ENCODE assay signal across 24 cellular contexts in genomic region chr20:60304931-60305330, GRCh38.
"Had no signal": no experiment of that assay in that cellular context is flagged by ENCODE, and none has a peak within 500 bp of the region (broad histone marks: within the 10 kb centered on the region; RNA-seq: fewer than 3 reads in every experiment).

No MANE protein-coding gene starts in this region.

- H3K4me3 ChIP-seq: colonic mucosa, esophagus squamous epithelium, gastrocnemius medialis, heart right ventricle, left lung, lower lobe of right lung, mucosa of descending colon had no signal

- DNase-seq: colonic mucosa; cortex of kidney; effector CD8-positive, alpha-beta T cell; effector memory CD8-positive, alpha-beta T cell; endodermal cell; erythroblast; esophagus squamous epithelium; foreskin fibroblast; foreskin melanocyte; gastrocnemius medialis; glutamatergic neuron; head of caudate nucleus; heart right ventricle; hippocampal formation; left colon; left lung; left ventricle myocardium superior; lower lobe of right lung; mesenchymal stem cell; mucosa of descending colon; naive B cell; naive thymus-derived CD8-positive, alpha-beta T cell had no signal

- H3K4me1 ChIP-seq: colonic mucosa, esophagus squamous epithelium, gastrocnemius medialis, left lung, lower lobe of right lung had no signal

- ATAC-seq: effector memory CD8-positive, alpha-beta T cell; esophagus mucosa; gastrocnemius medialis; left colon; left lung; lower lobe of right lung; mucosa of descending colon; naive thymus-derived CD8-positive, alpha-beta T cell had no signal

- H3K9me3 ChIP-seq: colonic mucosa, esophagus squamous epithelium, gastrocnemius medialis, heart right ventricle, left lung, lower lobe of right lung, mucosa of descending colon had no signal

- H3K36me3 ChIP-seq: colonic mucosa, esophagus squamous epithelium, gastrocnemius medialis, heart right ventricle, left lung, lower lobe of right lung had no signal

- H3K27ac ChIP-seq: colonic mucosa, epithelial cell of prostate, esophagus squamous epithelium, gastrocnemius medialis, heart right ventricle, left lung, lower lobe of right lung had no signal

- H3K27me3 ChIP-seq: colonic mucosa, esophagus squamous epithelium, gastrocnemius medialis, left lung had no signal
